ENCODE assay signal across 9 cellular contexts in the genomic region with DNA sequence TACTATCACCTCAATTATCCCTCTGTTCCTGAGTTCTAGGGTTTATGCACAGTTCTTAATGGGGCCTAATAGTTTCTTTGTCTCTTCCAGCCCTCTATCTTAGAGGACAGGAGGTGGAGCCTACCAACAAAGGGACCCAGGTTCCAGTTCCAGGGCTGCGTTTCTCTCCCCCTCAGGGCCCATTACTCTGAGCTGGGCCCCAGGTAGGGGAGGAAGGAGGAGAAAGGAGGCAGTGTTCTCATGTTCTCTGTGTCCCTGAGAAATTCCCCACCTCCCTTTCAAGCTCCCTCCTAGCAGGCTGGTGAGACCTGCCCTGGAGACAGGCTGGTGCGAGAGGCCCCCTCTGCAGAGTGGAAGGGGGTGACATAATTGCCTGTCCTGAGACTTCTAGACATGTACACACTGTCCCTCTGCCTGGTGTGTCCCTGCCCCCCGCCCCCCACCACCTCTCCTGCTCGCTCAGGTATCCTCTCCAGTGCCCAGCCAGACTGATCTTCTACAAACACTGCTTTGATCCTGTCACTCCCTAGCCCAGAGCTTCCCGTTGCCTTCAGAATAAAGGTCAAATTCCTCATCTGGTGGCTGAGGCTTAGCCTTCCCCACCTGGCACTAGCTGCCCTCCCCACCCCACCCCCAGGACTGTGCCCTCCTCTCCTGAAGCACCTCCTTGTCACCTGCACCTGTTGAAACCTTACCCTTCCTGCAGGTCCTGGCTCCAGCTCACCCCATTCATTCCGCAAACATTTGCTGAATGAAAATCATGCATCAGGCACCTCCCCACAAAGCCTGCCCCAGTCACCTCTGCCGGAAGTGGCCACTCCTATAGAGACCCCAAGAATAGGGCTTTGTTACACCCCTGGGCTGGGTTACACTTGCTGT. TPM values are rescaled to one million over a fixed set of nuclear protein-coding genes. Genes with fewer than 3 reads are reported as not detected.
DNase-seq lines count a peak whose midpoint lies in the region; ATAC-seq and TF ChIP-seq lines count a peak whose summit lies in the region.
"Had no signal": no experiment of that assay in that cellular context is flagged by ENCODE, and none has a peak within 500 bp of the region (broad histone marks: within the 10 kb centered on the region; RNA-seq: fewer than 3 reads in every experiment).

No MANE protein-coding gene starts in this region.

- H2AFZ ChIP-seq in smooth muscle cell (ENCODE audit: low read depth) (no peak overlapping the region), MM.1S (ENCODE audit: low read length) (no peak overlapping the region)

- H3K36me3 ChIP-seq in HUES48 (ENCODE audit: control insufficient read depth, insufficient read depth, low read length), result no peaks in the 10 kb centered on the region
- H3K36me3 ChIP-seq in smooth muscle cell (ENCODE audit: low read depth), result no peaks in the 10 kb centered on the region
- no peaks in the 10 kb centered on the region for H3K36me3 ChIP-seq in MM.1S (replicated peaks; ENCODE audit: insufficient read depth, low read length)
- H3K36me3 ChIP-seq: ovary had no signal

- no peaks in the 10 kb centered on the region for H3K79me2 ChIP-seq in smooth muscle cell (ENCODE audit: low read depth)
- H3K79me2 ChIP-seq in MM.1S (ENCODE audit: low read length), result no peaks in the 10 kb centered on the region

- H4K20me1 ChIP-seq in smooth muscle cell (ENCODE audit: low read depth) (no peaks in the 10 kb centered on the region), MM.1S (ENCODE audit: insufficient read depth, low read length) (no peaks in the 10 kb centered on the region)

- H3K27ac ChIP-seq in HUES48 (ENCODE audit: low read depth, low read length), result peak overlapping the region; percentile 89
- peak overlapping the region; percentile 96 for H3K27ac ChIP-seq in smooth muscle cell (ENCODE audit: low read depth)
- no peak overlapping the region for H3K27ac ChIP-seq in MM.1S (ENCODE audit: low read length)
- H3K27ac ChIP-seq: ovary had no signal

- ATAC-seq in esophagus mucosa, result peak; percentile 56
- ATAC-seq in GM21447 (IDR thresholded peaks at IDR 0.05; ENCODE audit: unreplicated experiment), result no peak
- ATAC-seq in HG03571 (IDR thresholded peaks at IDR 0.05; ENCODE audit: unreplicated experiment), result no peak

- peaks cover 17% of the 10 kb centered on the region; the same call in 1 of the 2 replicates for H3K4me1 ChIP-seq in HUES48 (ENCODE audit: control insufficient read depth, insufficient read depth, low read length)
- H3K4me1 ChIP-seq in smooth muscle cell (ENCODE audit: low read depth), result peaks cover 24% of the 10 kb centered on the region
- no peaks in the 10 kb centered on the region for H3K4me1 ChIP-seq in MM.1S (ENCODE audit: low read length)

- no peak overlapping the region for H3K9ac ChIP-seq in HUES48 (ENCODE audit: low read depth, low read length)
- peak overlapping the region; percentile 68 for H3K9ac ChIP-seq in smooth muscle cell (ENCODE audit: low read depth)
- H3K9ac ChIP-seq in MM.1S (ENCODE audit: low read length), result no peak overlapping the region

- H3F3A ChIP-seq in smooth muscle cell (ENCODE audit: low read depth), result peaks cover 7% of the 10 kb centered on the region
- no peaks in the 10 kb centered on the region for H3F3A ChIP-seq in MM.1S (ENCODE audit: insufficient read depth, low read length)

- WGBS in smooth muscle cell (ENCODE audit: low lambda C conversion rate), result 44% methylated on average over 4 of the region's 7 CpGs

- H3K9me2 ChIP-seq in MM.1S (replicated peaks; ENCODE audit: insufficient read depth, low read length), result no peaks in the 10 kb centered on the region

- TF ChIP-seq CTCF in smooth muscle cell (IDR thresholded peaks at IDR 0.05; ENCODE audit: borderline replicate concordance, insufficient read depth, poor library complexity, severe bottlenecking), result no peak
- no peak for TF ChIP-seq CTCF in MM.1S (IDR thresholded peaks at IDR 0.05; ENCODE audit: low read length)

- no peaks in the 10 kb centered on the region for H3K27me3 ChIP-seq in HUES48 (ENCODE audit: control insufficient read depth, insufficient read depth, low read length)
- no peaks in the 10 kb centered on the region for H3K27me3 ChIP-seq in smooth muscle cell (ENCODE audit: low read depth)
- peaks cover 6% of the 10 kb centered on the region; the same call in 1 of the 2 replicates for H3K27me3 ChIP-seq in MM.1S (replicated peaks; ENCODE audit: insufficient read depth, low read length)
- H3K27me3 ChIP-seq: ovary had no signal

- DNase-seq in NCI-H748 (lab: John Stamatoyannopoulos, UW; ENCODE audit: unreplicated experiment) (peak; percentile 94), smooth muscle cell (lab: John Stamatoyannopoulos, UW; ENCODE audit: unreplicated experiment) (no peak), MM.1S (no peak), SK-N-DZ (ENCODE audit: low spot score) (no peak)
- DNase-seq: ovary had no signal

- H3K9me3 ChIP-seq in HUES48 (ENCODE audit: control insufficient read depth, insufficient read depth, low read length), result no peaks in the 10 kb centered on the region
- no peaks in the 10 kb centered on the region for H3K9me3 ChIP-seq in smooth muscle cell (replicated peaks; ENCODE audit: low read depth)
- H3K9me3 ChIP-seq in MM.1S (replicated peaks; ENCODE audit: insufficient read depth, low read length), result no peaks in the 10 kb centered on the region
- H3K9me3 ChIP-seq: ovary had no signal

- peak overlapping the region; percentile 77 for H3K4me2 ChIP-seq in smooth muscle cell
- H3K4me2 ChIP-seq in MM.1S (ENCODE audit: low read depth, low read length), result no peak overlapping the region

- no peak overlapping the region for H3K4me3 ChIP-seq in HUES48 (ENCODE audit: low read depth, low read length)
- no peak overlapping the region for H3K4me3 ChIP-seq in smooth muscle cell
- H3K4me3 ChIP-seq in MM.1S (ENCODE audit: low read length), result no peak overlapping the region
- H3K4me3 ChIP-seq: ovary had no signal

RNA-seq across cellular contexts. Expression of a gene that starts 21.1 kb away (rescaled TPM):
- total RNA-seq in esophagus mucosa, result 40.1 TPM
- 694 and 929 TPM in 2 replicates for total RNA-seq in smooth muscle cell
- polyA plus RNA-seq in smooth muscle cell, result 1,025 and 2,331 TPM in 2 replicates
- 1.5 and 1.8 TPM in 2 replicates for polyA plus RNA-seq in SK-N-DZ (2014; cell fraction: cytosol; rRNA removed)
- polyA plus RNA-seq in SK-N-DZ (2014; cell fraction: nucleus; rRNA removed), result 0.25 and 0.31 TPM in 2 replicates

RNA-seq across cellular contexts. Expression of a gene that starts 23.0 kb away (rescaled TPM):
- total RNA-seq in esophagus mucosa (80.0 TPM), smooth muscle cell (477 and 663 TPM in 2 replicates)
- polyA plus RNA-seq in smooth muscle cell, result 894 and 2,163 TPM in 2 replicates
- polyA plus RNA-seq in SK-N-DZ (2014; cell fraction: cytosol; rRNA removed), result not detected in 2 replicates
- polyA plus RNA-seq in SK-N-DZ (2014; cell fraction: nucleus; rRNA removed), result not detected in 2 replicates

Comparison
In these comparisons a context has a peak if more than half of its experiments do, and no peak if none do; other contexts are left out.
1. RNA of a gene that starts 21.1 kb away (total RNA-seq): 694 to 929 TPM in smooth muscle cell; 40.1 TPM in esophagus mucosa (single experiment); every median in the first group is over 10 times any median in the second.